ENCODE assay signal across 15 cellular contexts in the genomic region with DNA sequence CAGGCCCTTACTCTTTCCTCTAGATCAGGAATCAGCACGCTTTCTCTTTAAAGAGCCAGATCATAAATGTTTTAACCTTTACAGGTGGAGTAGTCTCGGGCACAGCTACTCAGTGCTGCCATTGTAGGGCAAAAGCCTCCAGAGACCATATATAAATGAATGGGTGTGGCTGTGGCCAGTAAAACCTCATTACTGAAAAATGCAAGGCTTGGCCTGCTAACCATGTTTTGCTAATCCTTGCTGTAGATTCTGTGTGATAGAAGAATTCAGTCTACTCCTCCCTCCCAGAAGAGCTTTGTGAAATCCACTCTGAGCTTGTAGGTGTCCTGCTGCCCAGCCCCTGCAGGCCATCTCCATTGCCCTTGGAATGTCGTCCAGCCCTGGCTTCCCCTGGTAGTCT. TPM values are rescaled to one million over a fixed set of nuclear protein-coding genes. Genes with fewer than 3 reads are reported as not detected.
A peak's percentile ranks its signal among the peaks of the same experiment; 100 is the strongest.
DNase-seq lines count a peak whose midpoint lies in the region; ATAC-seq and TF ChIP-seq lines count a peak whose summit lies in the region.
"Had no signal": no experiment of that assay in that cellular context is flagged by ENCODE, and none has a peak within 500 bp of the region (broad histone marks: within the 10 kb centered on the region; RNA-seq: fewer than 3 reads in every experiment).

No MANE protein-coding gene starts in this region.

- H3K4me3 ChIP-seq in AG04450 (ENCODE audit: low read depth, low read length) = no peak overlapping the region
- H3K4me3 ChIP-seq in cardiac fibroblast (replicated peaks in 1 of 2; ENCODE audit: low read depth in 2 of 2, low read length in 2 of 2) = no peak overlapping the region
- H3K4me3 ChIP-seq: skin epidermis had no signal

- CTCF ChIA-PET in AG04450 (lab: Charles Lee) (interaction anchor here (0.6 to 2.2 kb wide), 5 partner anchors 49 to 264 kb away, joined by 3 to 10 read pairs (median 8); no protein-coding TSS in a partner anchor), WTC11 (lab: Charles Lee) (no interaction called here)

- no peaks in the 10 kb centered on the region for H3K27me3 Mint-ChIP-seq in mesothelial cell of epicardium (ENCODE audit: low read depth)
- H3K27me3 Mint-ChIP-seq in WTC11 (ENCODE audit: low read depth) = no peaks in the 10 kb centered on the region
- H3K27me3 Mint-ChIP-seq: dendritic cell treated with granulocyte-macrophage colony-stimulating factor and Interleukin-4, amounts not matched to agents 40 ng/mL and 50 ng/mL, for 4 days had no signal

- TF ChIP-seq CTCF in AG04450 (IDR thresholded peaks at IDR 0.05; ENCODE audit: low read depth, low read length) (no peak), cardiac fibroblast (IDR thresholded peaks at IDR 0.05; ENCODE audit: low read depth, low read length) (no peak), mesothelial cell of epicardium (IDR thresholded peaks at IDR 0.05; ENCODE audit: unreplicated experiment) (no peak), WTC11 (IDR thresholded peaks at IDR 0.05) (no peak)

- peak overlapping the region; percentile 71 for H3K27ac ChIP-seq in AG04450 (ENCODE audit: low read depth, low read length)

- H3K4me1 Mint-ChIP-seq in mesothelial cell of epicardium = no peaks in the 10 kb centered on the region
- no peaks in the 10 kb centered on the region for H3K4me1 Mint-ChIP-seq in WTC11

- DNase-seq in AG04450 (ENCODE audit: low read depth, low spot score) (peak; percentile 43), HS-27A (ENCODE audit: low read depth) (peak; percentile 66), cardiac fibroblast (ENCODE audit: low read depth in 2 of 2) (peak; percentile 33 to 76), mesothelial cell of epicardium (ENCODE audit: low spot score in 2 of 2, unreplicated experiment in 2 of 2) (no peak), DMS53 (lab: John Stamatoyannopoulos, UW) (no peak), WTC11 (ENCODE audit: low spot score) (no peak), NCI-H82 (lab: John Stamatoyannopoulos, UW) (no peak)
- DNase-seq: CD8-positive, alpha-beta T cell; left cardiac atrium; NCI-H1930; SIG-M5; stimulated activated naive CD4-positive, alpha-beta T cell had no signal

- POLR2A ChIA-PET in AG04450 (lab: Yijun Ruan, JAX) = interaction anchor here (0.5 to 0.6 kb wide), 2 partner anchors 50 to 288 kb away, joined by 3 to 4 read pairs; no protein-coding TSS in a partner anchor
- POLR2A ChIA-PET in WTC11 (lab: Charles Lee) = no interaction called here

- ATAC-seq in WTC11 (no peak), GM21381 (IDR thresholded peaks at IDR 0.05; ENCODE audit: unreplicated experiment) (no peak)
- ATAC-seq: CD8-positive, alpha-beta T cell had no signal

- no peaks in the 10 kb centered on the region for H3K9me3 Mint-ChIP-seq in mesothelial cell of epicardium
- H3K9me3 Mint-ChIP-seq in WTC11 = no peaks in the 10 kb centered on the region
- H3K9me3 Mint-ChIP-seq: CD8-positive, alpha-beta T cell; dendritic cell treated with granulocyte-macrophage colony-stimulating factor and Interleukin-4, amounts not matched to agents 40 ng/mL and 50 ng/mL, for 4 days had no signal

- H3K27me3 ChIP-seq in AG04450 (ENCODE audit: control insufficient read depth, insufficient read depth, low read length) = no peaks in the 10 kb centered on the region

- H3K4me3 Mint-ChIP-seq in mesothelial cell of epicardium (no peak overlapping the region), WTC11 (no peak overlapping the region)
- H3K4me3 Mint-ChIP-seq: CD8-positive, alpha-beta T cell; dendritic cell treated with granulocyte-macrophage colony-stimulating factor and Interleukin-4, amounts not matched to agents 40 ng/mL and 50 ng/mL, for 4 days had no signal

- H3K9me3 ChIP-seq in AG04450 (ENCODE audit: control insufficient read depth, insufficient read depth, low read length) = no peaks in the 10 kb centered on the region

- H3K27ac Mint-ChIP-seq in mesothelial cell of epicardium (peak overlapping the region; percentile 65), WTC11 (no peak overlapping the region)
- H3K27ac Mint-ChIP-seq: CD8-positive, alpha-beta T cell; dendritic cell treated with granulocyte-macrophage colony-stimulating factor and Interleukin-4, amounts not matched to agents 40 ng/mL and 50 ng/mL, for 4 days had no signal

- H3K36me3 Mint-ChIP-seq in mesothelial cell of epicardium = peaks cover 57% of the 10 kb centered on the region
- H3K36me3 Mint-ChIP-seq in WTC11 = peaks cover 83% of the 10 kb centered on the region

TF ChIP-seq in WTC11, 78 proteins besides CTCF, POLR2A, EP300 and RAD21:
- no peak for TF ChIP-seq MXD4 (CRISPR knock-in tag; IDR thresholded peaks at IDR 0.05; ENCODE audit: borderline replicate concordance)
- no peak for TF ChIP-seq TEAD1 (CRISPR knock-in tag; IDR thresholded peaks at IDR 0.05)
- TF ChIP-seq STAT6 (CRISPR knock-in tag; conservative IDR thresholded peaks at IDR 0.05; ENCODE audit: low read depth) = no peak
- TF ChIP-seq, protein P1, sequence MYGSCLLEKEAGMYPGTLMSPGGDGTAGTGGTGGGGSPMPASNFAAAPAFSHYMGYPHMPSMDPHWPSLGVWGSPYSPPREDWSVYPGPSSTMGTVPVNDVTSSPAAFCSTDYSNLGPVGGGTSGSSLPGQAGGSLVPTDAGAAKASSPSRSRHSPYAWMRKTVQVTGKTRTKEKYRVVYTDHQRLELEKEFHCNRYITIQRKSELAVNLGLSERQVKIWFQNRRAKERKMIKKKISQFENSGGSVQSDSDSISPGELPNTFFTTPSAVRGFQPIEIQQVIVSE (CRISPR knock-in tag; IDR thresholded peaks at IDR 0.05; ENCODE audit: borderline replicate concordance) = no peak
- no peak for TF ChIP-seq ESRRA (CRISPR knock-in tag; IDR thresholded peaks at IDR 0.05; ENCODE audit: borderline replicate concordance)
- no peak for TF ChIP-seq NFE2L1 (CRISPR knock-in tag; IDR thresholded peaks at IDR 0.05)
TF ChIP-seq in WTC11: peak in this region for 0.

RNA-seq across cellular contexts. Expression of gene HSP90AA1, which starts 58.1 kb away (rescaled TPM):
- 543 and 822 TPM in 2 replicates for polyA plus RNA-seq in AG04450 (2011; rRNA removed)
- polyA minus RNA-seq in AG04450 (2011; rRNA and poly(A)+ RNA removed) = 356 and 425 TPM in 2 replicates
- total RNA-seq in mesothelial cell of epicardium (325 to 330 TPM (median 330 TPM) in 3 replicates), WTC11 (2021) (808 to 842 TPM (median 832 TPM) in 3 replicates)

Comparison
In these comparisons a context has a peak if more than half of its experiments do, and no peak if none do; other contexts are left out.
1. DNase-seq: peak in AG04450 (single experiment), HS-27A (single experiment) and cardiac fibroblast (2 of 2); none in mesothelial cell of epicardium (0 of 2), DMS53 (single experiment), WTC11 (single experiment) and NCI-H82 (single experiment).